8 cellular contexts compared by ENCODE assay signal in genomic region chr1:16187748-16188401, GRCh38. TPM values are rescaled to one million over a fixed set of nuclear protein-coding genes. Genes with fewer than 3 reads are reported as not detected.
DNase-seq lines count a peak whose midpoint lies in the region; ATAC-seq and TF ChIP-seq lines count a peak whose summit lies in the region.

No MANE protein-coding gene starts in this region.

- H3K4me3 Mint-ChIP-seq in brain (no peak overlapping the region), immature natural killer cell (no peak overlapping the region)

- peak; percentile 59 for DNase-seq in NCI-H1436 (lab: John Stamatoyannopoulos, UW)
- DNase-seq in NCI-H1436 treated with DMSO at 0.1 percent for 48 hours (lab: John Stamatoyannopoulos, UW), result no peak
- DNase-seq in NCI-H1105 treated with DMSO at 0.1 percent for 48 hours (lab: John Stamatoyannopoulos, UW), result peak; percentile 53
- peak; percentile 71 to 77 (median 72) for DNase-seq in immature natural killer cell
- DNase-seq in stimulated activated CD4-positive, alpha-beta T cell treated with anti-CD3 and anti-CD28 coated beads, Interleukin-1b, Interleukin-23, amount 100 ng/mL, for 1 hour (ENCODE audit: low read depth in 2 of 2), result peak; percentile 52 to 64

- H3K4me1 Mint-ChIP-seq in brain (peaks cover 39% of the 10 kb centered on the region), immature natural killer cell (peaks cover 0 to 4% of the 10 kb centered on the region in 2 donors)

- no peak for ATAC-seq in HG02938 (IDR thresholded peaks at IDR 0.05; ENCODE audit: unreplicated experiment)

- H3K27ac Mint-ChIP-seq in brain (peak overlapping the region in 1 of 5 experiments; percentile 67), immature natural killer cell (no peak overlapping the region)

- no peaks in the 10 kb centered on the region for H3K36me3 Mint-ChIP-seq in brain
- H3K36me3 Mint-ChIP-seq in immature natural killer cell, result no peaks in the 10 kb centered on the region

- peak; percentile 98 for TF ChIP-seq CTCF in VCaP (conservative IDR thresholded peaks at IDR 0.05)
- peak; percentile 98 for TF ChIP-seq CTCF in brain (conservative IDR thresholded peaks at IDR 0.05)

- H3K27me3 Mint-ChIP-seq in brain, result peaks cover 7% of the 10 kb centered on the region
- H3K27me3 Mint-ChIP-seq in immature natural killer cell (ENCODE audit: low read depth in 3 of 3), result peaks cover 1 to 11% (median 2%) of the 10 kb centered on the region in 3 donors

- H3K9me3 Mint-ChIP-seq in brain (peaks cover 0 to 8% (median 0%) of the 10 kb centered on the region in 5 experiments), immature natural killer cell (no peaks in the 10 kb centered on the region)

- no peak overlapping the region for H3K27ac ChIP-seq in VCaP

RNA-seq across cellular contexts. Expression of gene ARHGEF19, which starts 24.6 kb away (rescaled TPM):
- 33.6 TPM for polyA plus RNA-seq in brain (ENCODE audit: insufficient read depth, low read depth, low replicate concordance)
- polyA plus RNA-seq in immature natural killer cell, result 10 to 100 TPM in 2 of 3 donors, 1 to 10 TPM in 1; 6.1 to 14.3 (median 14.0) TPM

RNA-seq across cellular contexts. Expression of gene EPHA2, which starts 32.0 kb away (rescaled TPM):
- polyA plus RNA-seq in brain (ENCODE audit: insufficient read depth, low read depth, low replicate concordance) (2.6 TPM), immature natural killer cell (not detected)

RNA-seq across cellular contexts. Expression of gene CPLANE2, which starts 49.1 kb away (rescaled TPM):
- 17.4 TPM for polyA plus RNA-seq in brain (ENCODE audit: insufficient read depth, low read depth, low replicate concordance)
- polyA plus RNA-seq in immature natural killer cell, result 1 to 10 TPM; 1.2 to 3.8 (median 1.8) TPM
